In genomic region chr1:230333590-230334446, GRCh38 we compare ENCODE assay signal across 1 cellular context.
TF ChIP-seq lines count a peak whose summit lies in the region.

No MANE protein-coding gene starts in this region.

TF ChIP-seq in GM23338, 12 proteins besides CTCF, POLR2A, EP300 and RAD21 (continued from another document):
- TF ChIP-seq, protein P1, sequence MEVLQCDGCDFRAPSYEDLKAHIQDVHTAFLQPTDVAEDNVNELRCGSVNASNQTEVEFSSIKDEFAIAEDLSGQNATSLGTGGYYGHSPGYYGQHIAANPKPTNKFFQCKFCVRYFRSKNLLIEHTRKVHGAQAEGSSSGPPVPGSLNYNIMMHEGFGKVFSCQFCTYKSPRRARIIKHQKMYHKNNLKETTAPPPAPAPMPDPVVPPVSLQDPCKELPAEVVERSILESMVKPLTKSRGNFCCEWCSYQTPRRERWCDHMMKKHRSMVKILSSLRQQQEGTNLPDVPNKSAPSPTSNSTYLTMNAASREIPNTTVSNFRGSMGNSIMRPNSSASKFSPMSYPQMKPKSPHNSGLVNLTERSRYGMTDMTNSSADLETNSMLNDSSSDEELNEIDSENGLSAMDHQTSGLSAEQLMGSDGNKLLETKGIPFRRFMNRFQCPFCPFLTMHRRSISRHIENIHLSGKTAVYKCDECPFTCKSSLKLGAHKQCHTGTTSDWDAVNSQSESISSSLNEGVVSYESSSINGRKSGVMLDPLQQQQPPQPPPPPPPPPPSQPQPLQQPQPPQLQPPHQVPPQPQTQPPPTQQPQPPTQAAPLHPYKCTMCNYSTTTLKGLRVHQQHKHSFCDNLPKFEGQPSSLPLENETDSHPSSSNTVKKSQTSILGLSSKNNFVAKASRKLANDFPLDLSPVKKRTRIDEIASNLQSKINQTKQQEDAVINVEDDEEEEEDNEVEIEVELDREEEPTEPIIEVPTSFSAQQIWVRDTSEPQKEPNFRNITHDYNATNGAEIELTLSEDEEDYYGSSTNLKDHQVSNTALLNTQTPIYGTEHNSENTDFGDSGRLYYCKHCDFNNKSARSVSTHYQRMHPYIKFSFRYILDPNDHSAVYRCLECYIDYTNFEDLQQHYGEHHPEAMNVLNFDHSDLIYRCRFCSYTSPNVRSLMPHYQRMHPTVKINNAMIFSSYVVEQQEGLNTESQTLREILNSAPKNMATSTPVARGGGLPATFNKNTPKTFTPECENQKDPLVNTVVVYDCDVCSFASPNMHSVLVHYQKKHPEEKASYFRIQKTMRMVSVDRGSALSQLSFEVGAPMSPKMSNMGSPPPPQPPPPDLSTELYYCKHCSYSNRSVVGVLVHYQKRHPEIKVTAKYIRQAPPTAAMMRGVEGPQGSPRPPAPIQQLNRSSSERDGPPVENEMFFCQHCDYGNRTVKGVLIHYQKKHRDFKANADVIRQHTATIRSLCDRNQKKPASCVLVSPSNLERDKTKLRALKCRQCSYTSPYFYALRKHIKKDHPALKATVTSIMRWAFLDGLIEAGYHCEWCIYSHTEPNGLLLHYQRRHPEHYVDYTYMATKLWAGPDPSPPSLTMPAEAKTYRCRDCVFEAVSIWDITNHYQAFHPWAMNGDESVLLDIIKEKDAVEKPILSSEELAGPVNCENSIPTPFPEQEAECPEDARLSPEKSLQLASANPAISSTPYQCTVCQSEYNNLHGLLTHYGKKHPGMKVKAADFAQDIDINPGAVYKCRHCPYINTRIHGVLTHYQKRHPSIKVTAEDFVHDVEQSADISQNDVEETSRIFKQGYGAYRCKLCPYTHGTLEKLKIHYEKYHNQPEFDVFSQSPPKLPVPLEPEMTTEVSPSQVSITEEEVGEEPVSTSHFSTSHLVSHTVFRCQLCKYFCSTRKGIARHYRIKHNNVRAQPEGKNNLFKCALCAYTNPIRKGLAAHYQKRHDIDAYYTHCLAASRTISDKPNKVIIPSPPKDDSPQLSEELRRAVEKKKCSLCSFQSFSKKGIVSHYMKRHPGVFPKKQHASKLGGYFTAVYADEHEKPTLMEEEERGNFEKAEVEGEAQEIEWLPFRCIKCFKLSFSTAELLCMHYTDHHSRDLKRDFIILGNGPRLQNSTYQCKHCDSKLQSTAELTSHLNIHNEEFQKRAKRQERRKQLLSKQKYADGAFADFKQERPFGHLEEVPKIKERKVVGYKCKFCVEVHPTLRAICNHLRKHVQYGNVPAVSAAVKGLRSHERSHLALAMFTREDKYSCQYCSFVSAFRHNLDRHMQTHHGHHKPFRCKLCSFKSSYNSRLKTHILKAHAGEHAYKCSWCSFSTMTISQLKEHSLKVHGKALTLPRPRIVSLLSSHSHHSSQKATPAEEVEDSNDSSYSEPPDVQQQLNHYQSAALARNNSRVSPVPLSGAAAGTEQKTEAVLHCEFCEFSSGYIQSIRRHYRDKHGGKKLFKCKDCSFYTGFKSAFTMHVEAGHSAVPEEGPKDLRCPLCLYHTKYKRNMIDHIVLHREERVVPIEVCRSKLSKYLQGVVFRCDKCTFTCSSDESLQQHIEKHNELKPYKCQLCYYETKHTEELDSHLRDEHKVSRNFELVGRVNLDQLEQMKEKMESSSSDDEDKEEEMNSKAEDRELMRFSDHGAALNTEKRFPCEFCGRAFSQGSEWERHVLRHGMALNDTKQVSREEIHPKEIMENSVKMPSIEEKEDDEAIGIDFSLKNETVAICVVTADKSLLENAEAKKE (CRISPR knock-in tag; IDR thresholded peaks at IDR 0.05) = no peak
- TF ChIP-seq ZNF331 (CRISPR knock-in tag; IDR thresholded peaks at IDR 0.05; ENCODE audit: low read depth) = no peak
- no peak for TF ChIP-seq EZH2 (IDR thresholded peaks at IDR 0.05; ENCODE audit: low read depth, unreplicated experiment)
- no peak for TF ChIP-seq CREB1 (CRISPR knock-in tag; IDR thresholded peaks at IDR 0.05; ENCODE audit: low read depth)
- TF ChIP-seq REST (IDR thresholded peaks at IDR 0.05; ENCODE audit: unreplicated experiment) = no peak
- TF ChIP-seq, protein P2, sequence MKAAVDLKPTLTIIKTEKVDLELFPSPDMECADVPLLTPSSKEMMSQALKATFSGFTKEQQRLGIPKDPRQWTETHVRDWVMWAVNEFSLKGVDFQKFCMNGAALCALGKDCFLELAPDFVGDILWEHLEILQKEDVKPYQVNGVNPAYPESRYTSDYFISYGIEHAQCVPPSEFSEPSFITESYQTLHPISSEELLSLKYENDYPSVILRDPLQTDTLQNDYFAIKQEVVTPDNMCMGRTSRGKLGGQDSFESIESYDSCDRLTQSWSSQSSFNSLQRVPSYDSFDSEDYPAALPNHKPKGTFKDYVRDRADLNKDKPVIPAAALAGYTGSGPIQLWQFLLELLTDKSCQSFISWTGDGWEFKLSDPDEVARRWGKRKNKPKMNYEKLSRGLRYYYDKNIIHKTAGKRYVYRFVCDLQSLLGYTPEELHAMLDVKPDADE (IDR thresholded peaks at IDR 0.05) = no peak
- TF ChIP-seq ZNF114 (CRISPR knock-in tag; IDR thresholded peaks at IDR 0.05) = no peak
- no peak for TF ChIP-seq EZH2phosphoT487 (IDR thresholded peaks at IDR 0.05; ENCODE audit: unreplicated experiment)
- no peak for TF ChIP-seq STAT1 (IDR thresholded peaks at IDR 0.05; ENCODE audit: unreplicated experiment)
TF ChIP-seq in GM23338: peak in this region for 0.
